Comparison of ENCODE assay signal across 10 cellular contexts in genomic region chr2:162091325-162092007, GRCh38. TPM values are rescaled to one million over a fixed set of nuclear protein-coding genes. Genes with fewer than 3 reads are reported as not detected.
DNase-seq lines count a peak whose midpoint lies in the region; ATAC-seq and TF ChIP-seq lines count a peak whose summit lies in the region.
"Had no signal": no experiment of that assay in that cellular context is flagged by ENCODE, and none has a peak within 500 bp of the region (broad histone marks: within the 10 kb centered on the region; RNA-seq: fewer than 3 reads in every experiment).

No MANE protein-coding gene starts in this region.

- ATAC-seq in HG03432 (IDR thresholded peaks at IDR 0.05; ENCODE audit: unreplicated experiment) (peak; percentile 75), omental fat pad (ENCODE audit: low FRiP score) (peak; percentile 13)
- no peak for ATAC-seq in stimulated activated memory B cell treated with anti-CD40 and anti-IgM and Interleukin-4, amounts not matched to agents 10 μg/mL and 1 μg/mL and 100 μg/mL, for 72 hours
- ATAC-seq: activated T-cell treated with anti-CD3 and anti-CD28 coated beads, Interleukin-2, amount 50 U/mL, for 72 hours had no signal

- no peaks in the 10 kb centered on the region for H3K4me1 Mint-ChIP-seq in stimulated activated memory B cell treated with anti-CD40 and anti-IgM and Interleukin-4, amounts not matched to agents 10 μg/mL and 1 μg/mL and 100 μg/mL, for 72 hours

- no peak overlapping the region for H3K9ac ChIP-seq in colonic mucosa (ENCODE audit: low read depth in 2 of 2, low read length in 2 of 2)

- TF ChIP-seq CTCF in colonic mucosa (IDR thresholded peaks at IDR 0.05) (peak; percentile 18), omental fat pad (IDR thresholded peaks at IDR 0.05) (no peak)

- H3K27me3 ChIP-seq in colonic mucosa: no peaks in the 10 kb centered on the region

- H3K27ac Mint-ChIP-seq in stimulated activated memory B cell treated with anti-CD40 and anti-IgM and Interleukin-4, amounts not matched to agents 10 μg/mL and 1 μg/mL and 100 μg/mL, for 72 hours: no peak overlapping the region
- H3K27ac Mint-ChIP-seq: activated T-cell treated with anti-CD3 and anti-CD28 coated beads, Interleukin-2, amount 50 U/mL, for 72 hours had no signal

- H3K36me3 ChIP-seq in colonic mucosa: no peaks in the 10 kb centered on the region

- peak; percentile 36 for DNase-seq in DMS153 (lab: John Stamatoyannopoulos, UW)
- no peak for DNase-seq in DMS153 treated with DMSO at 0.1 percent for 48 hours (lab: John Stamatoyannopoulos, UW; ENCODE audit: unreplicated experiment)
- DNase-seq in colonic mucosa: peak; percentile 81
- no peak for DNase-seq in omental fat pad (ENCODE audit: low spot score)
- no peak for DNase-seq in Kasumi-1 (lab: John Stamatoyannopoulos, UW)
- DNase-seq in NCI-H1092 treated with DMSO at 0.1 percent for 48 hours (lab: John Stamatoyannopoulos, UW): no peak
- DNase-seq: NK-92 treated with Interleukin-12 subunit alpha and Interleukin-12 subunit beta, amount 100 ng/mL, for 24 hours had no signal

- intact Hi-C loops in colonic mucosa (cut with DNase I): no loop called here

- H3K36me3 Mint-ChIP-seq in stimulated activated memory B cell treated with anti-CD40 and anti-IgM and Interleukin-4, amounts not matched to agents 10 μg/mL and 1 μg/mL and 100 μg/mL, for 72 hours: no peaks in the 10 kb centered on the region

- H3K4me1 ChIP-seq in colonic mucosa: no peaks in the 10 kb centered on the region

- H3K9me3 ChIP-seq in colonic mucosa: no peaks in the 10 kb centered on the region

- H3K9me3 Mint-ChIP-seq in stimulated activated memory B cell treated with anti-CD40 and anti-IgM and Interleukin-4, amounts not matched to agents 10 μg/mL and 1 μg/mL and 100 μg/mL, for 72 hours: no peaks in the 10 kb centered on the region
- H3K9me3 Mint-ChIP-seq: activated T-cell treated with anti-CD3 and anti-CD28 coated beads, Interleukin-2, amount 50 U/mL, for 72 hours had no signal

- no peak overlapping the region for H3K4me3 ChIP-seq in colonic mucosa

- no peak overlapping the region for H3K4me3 Mint-ChIP-seq in stimulated activated memory B cell treated with anti-CD40 and anti-IgM and Interleukin-4, amounts not matched to agents 10 μg/mL and 1 μg/mL and 100 μg/mL, for 72 hours
- H3K4me3 Mint-ChIP-seq: activated T-cell treated with anti-CD3 and anti-CD28 coated beads, Interleukin-2, amount 50 U/mL, for 72 hours had no signal

- peak overlapping the region; percentile 47 for H3K27ac ChIP-seq in colonic mucosa

- no peaks in the 10 kb centered on the region for H3K27me3 Mint-ChIP-seq in stimulated activated memory B cell treated with anti-CD40 and anti-IgM and Interleukin-4, amounts not matched to agents 10 μg/mL and 1 μg/mL and 100 μg/mL, for 72 hours

RNA-seq across cellular contexts. Expression of gene DPP4, which starts 17.5 kb away (rescaled TPM):
- 10 to 100 TPM; 25.5 to 40.5 TPM for total RNA-seq in colonic mucosa
- total RNA-seq in omental fat pad: 100 to 1,000 TPM in 1 of 4 donors, 10 to 100 TPM in 3; 11.7 to 105 (median 21.0) TPM

Comparison
In these comparisons a context has a peak if more than half of its experiments do, and no peak if none do; other contexts are left out.
1. DNase-seq: peak in DMS153 (single experiment) and colonic mucosa (single experiment); none in DMS153 treated with DMSO at 0.1 percent for 48 hours (single experiment), omental fat pad (single experiment), Kasumi-1 (0 of 2) and NCI-H1092 treated with DMSO at 0.1 percent for 48 hours (single experiment).